Comparison of ENCODE assay signal across 8 cellular contexts in genomic region chr12:54279632-54280400, GRCh38. TPM values are rescaled to one million over a fixed set of nuclear protein-coding genes. Genes with fewer than 3 reads are reported as not detected.
DNase-seq lines count a peak whose midpoint lies in the region; ATAC-seq, FAIRE-seq and TF ChIP-seq lines count a peak whose summit lies in the region.

Gene CBX5, minus strand, starts transcription at chr12:54280122. Its CDS starts 22,472 bp downstream, at chr12:54257650.

- H3K4me1 Mint-ChIP-seq in brain: peaks cover 37% of the 10 kb centered on the region

- TF ChIP-seq POLR2A in GM18526 (IDR thresholded peaks at IDR 0.05; ENCODE audit: extremely low read depth, insufficient read length): peak; percentile 77
- TF ChIP-seq POLR2A in gastrocnemius medialis (IDR thresholded peaks at IDR 0.05): peak; percentile 96

- H3K27ac ChIP-seq in iPS DF 6.9 (ENCODE audit: low read length): peak within 1 kb of the TSS; percentile 2
- peak within 1 kb of the TSS; percentile 93 to 98 (median 96) for H3K27ac ChIP-seq in gastrocnemius medialis

- no peaks in the 10 kb centered on the region for H3K9me3 Mint-ChIP-seq in brain

- H3K4me3 Mint-ChIP-seq in brain: no peak within 1 kb of the TSS

- DNase-seq in 8988T (peak; percentile 71), NCI-H2107 (lab: John Stamatoyannopoulos, UW) (peak; percentile 99), iPS DF 6.9 (ENCODE audit: low read depth, low spot score) (peak; percentile 96), gastrocnemius medialis (peak; percentile 99)

- H3K4me1 ChIP-seq in iPS DF 6.9 (ENCODE audit: control insufficient read depth, insufficient read depth, low read length) (peaks cover 1% of the 10 kb centered on the region; the same call in 1 of the 2 replicates), gastrocnemius medialis (peaks cover 49 to 53% of the 10 kb centered on the region in 2 donors)

- H3K9me3 ChIP-seq in iPS DF 6.9 (ENCODE audit: control insufficient read depth, insufficient read depth, low read length): no peaks in the 10 kb centered on the region
- H3K9me3 ChIP-seq in gastrocnemius medialis: no peaks in the 10 kb centered on the region

- H3K36me3 Mint-ChIP-seq in brain: peaks cover 18% of the 10 kb centered on the region

- H3K27me3 ChIP-seq in iPS DF 6.9 (ENCODE audit: control insufficient read depth, insufficient read depth, low read length): no peaks in the 10 kb centered on the region
- no peaks in the 10 kb centered on the region for H3K27me3 ChIP-seq in gastrocnemius medialis

- peak; percentile 81 for ATAC-seq in HG03064 (IDR thresholded peaks at IDR 0.05; ENCODE audit: low read depth, unreplicated experiment)
- peak; percentile 77 to 79 for ATAC-seq in gastrocnemius medialis

- peak; percentile 31 for FAIRE-seq in TTC549 (lab: Jason Lieb, UNC)

- TF ChIP-seq CTCF in brain (conservative IDR thresholded peaks at IDR 0.05) (no peak), gastrocnemius medialis (IDR thresholded peaks at IDR 0.05 in 4 of 5, conservative IDR thresholded peaks at IDR 0.05 in 1 of 5) (no peak)

- intact Hi-C loops in gastrocnemius medialis (cut with DNase I; ENCODE audit: low total_unique reads): loop anchor here (2.0 to 10.0 kb wide), 7 partner anchors 45 to 1425 kb away; partner anchors contain the start of genes CALCOCO1, COPZ1, HOXC10 and ITGA7

- H3K4me3 ChIP-seq in iPS DF 6.9 (ENCODE audit: low read length) (peak within 1 kb of the TSS; percentile 79; the same call in 1 of the 2 replicates), gastrocnemius medialis (peak within 1 kb of the TSS; percentile 74 to 95 (median 81))

- in situ Hi-C loops in gastrocnemius medialis (cut with MboI; ENCODE audit: low sequenced_read_pairs in 4 of 4): loop anchor here in 1 of 4 donors (5.0 kb wide), 1 partner anchor 87 kb away; no protein-coding TSS in a partner anchor

- H3K36me3 ChIP-seq in iPS DF 6.9 (ENCODE audit: control insufficient read depth, insufficient read depth, low read length) (peaks cover 21% of the 10 kb centered on the region; the same call in 1 of the 2 replicates), gastrocnemius medialis (peaks cover 0 to 32% of the 10 kb centered on the region in 2 donors)

- WGBS in iPS DF 6.9 (ENCODE audit: insufficient coverage, insufficient read length): no CpG with 5 or more reads among the region's 46 CpGs

- peaks cover 7% of the 10 kb centered on the region for H3K27me3 Mint-ChIP-seq in brain

- H3K27ac Mint-ChIP-seq in brain: no peak within 1 kb of the TSS

RNA-seq across cellular contexts. Expression of gene CBX5, which starts in this region (rescaled TPM):
- 44.7 TPM for polyA plus RNA-seq in brain (ENCODE audit: insufficient read depth, low read depth, low replicate concordance)
- 1 to 10 TPM; 7.9 to 8.9 (median 8.1) TPM for total RNA-seq in gastrocnemius medialis

Comparison
In these comparisons a context has a peak if more than half of its experiments do, and no peak if none do; other contexts are left out.
1. Peak in every context shown above with its lines: DNase-seq, ATAC-seq, H3K4me3 ChIP-seq and H3K27ac ChIP-seq.